1 cellular context compared by ENCODE assay signal in the genomic region with DNA sequence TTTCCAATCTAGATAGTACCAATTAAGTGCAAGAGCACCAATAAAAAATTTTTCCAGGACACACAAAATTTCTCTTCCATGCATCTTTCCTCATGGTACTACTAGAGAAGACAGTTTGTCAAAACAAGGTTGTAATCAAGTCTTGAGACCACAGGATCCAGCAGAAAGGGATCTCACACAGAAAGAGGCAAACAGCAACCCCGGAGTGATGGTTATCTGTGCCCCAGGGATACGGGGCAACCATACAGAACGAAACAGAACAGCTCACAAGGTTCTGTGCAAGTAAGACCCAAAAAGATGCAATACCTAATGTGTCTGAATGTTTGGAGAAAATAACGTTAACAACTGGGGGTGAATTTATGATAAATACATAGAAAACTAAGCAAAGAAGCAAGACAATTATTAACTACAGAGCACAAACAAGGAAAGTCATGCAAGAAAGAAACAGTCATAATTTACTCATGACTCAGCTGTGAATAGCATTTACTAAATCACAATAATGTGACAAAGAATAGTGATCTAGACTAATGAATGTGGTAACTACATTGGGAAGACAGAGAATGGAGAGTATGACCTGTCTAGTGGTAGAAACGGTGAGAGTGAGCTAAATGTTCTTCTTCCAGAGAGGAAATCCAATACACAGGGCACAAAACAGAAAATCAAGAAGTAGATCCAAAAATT.
TF ChIP-seq lines count a peak whose summit lies in the region.

No MANE protein-coding gene starts in this region.

TF ChIP-seq in WTC11, 78 proteins besides CTCF, POLR2A, EP300 and RAD21 (continued from another document):
- TF ChIP-seq, protein P1, sequence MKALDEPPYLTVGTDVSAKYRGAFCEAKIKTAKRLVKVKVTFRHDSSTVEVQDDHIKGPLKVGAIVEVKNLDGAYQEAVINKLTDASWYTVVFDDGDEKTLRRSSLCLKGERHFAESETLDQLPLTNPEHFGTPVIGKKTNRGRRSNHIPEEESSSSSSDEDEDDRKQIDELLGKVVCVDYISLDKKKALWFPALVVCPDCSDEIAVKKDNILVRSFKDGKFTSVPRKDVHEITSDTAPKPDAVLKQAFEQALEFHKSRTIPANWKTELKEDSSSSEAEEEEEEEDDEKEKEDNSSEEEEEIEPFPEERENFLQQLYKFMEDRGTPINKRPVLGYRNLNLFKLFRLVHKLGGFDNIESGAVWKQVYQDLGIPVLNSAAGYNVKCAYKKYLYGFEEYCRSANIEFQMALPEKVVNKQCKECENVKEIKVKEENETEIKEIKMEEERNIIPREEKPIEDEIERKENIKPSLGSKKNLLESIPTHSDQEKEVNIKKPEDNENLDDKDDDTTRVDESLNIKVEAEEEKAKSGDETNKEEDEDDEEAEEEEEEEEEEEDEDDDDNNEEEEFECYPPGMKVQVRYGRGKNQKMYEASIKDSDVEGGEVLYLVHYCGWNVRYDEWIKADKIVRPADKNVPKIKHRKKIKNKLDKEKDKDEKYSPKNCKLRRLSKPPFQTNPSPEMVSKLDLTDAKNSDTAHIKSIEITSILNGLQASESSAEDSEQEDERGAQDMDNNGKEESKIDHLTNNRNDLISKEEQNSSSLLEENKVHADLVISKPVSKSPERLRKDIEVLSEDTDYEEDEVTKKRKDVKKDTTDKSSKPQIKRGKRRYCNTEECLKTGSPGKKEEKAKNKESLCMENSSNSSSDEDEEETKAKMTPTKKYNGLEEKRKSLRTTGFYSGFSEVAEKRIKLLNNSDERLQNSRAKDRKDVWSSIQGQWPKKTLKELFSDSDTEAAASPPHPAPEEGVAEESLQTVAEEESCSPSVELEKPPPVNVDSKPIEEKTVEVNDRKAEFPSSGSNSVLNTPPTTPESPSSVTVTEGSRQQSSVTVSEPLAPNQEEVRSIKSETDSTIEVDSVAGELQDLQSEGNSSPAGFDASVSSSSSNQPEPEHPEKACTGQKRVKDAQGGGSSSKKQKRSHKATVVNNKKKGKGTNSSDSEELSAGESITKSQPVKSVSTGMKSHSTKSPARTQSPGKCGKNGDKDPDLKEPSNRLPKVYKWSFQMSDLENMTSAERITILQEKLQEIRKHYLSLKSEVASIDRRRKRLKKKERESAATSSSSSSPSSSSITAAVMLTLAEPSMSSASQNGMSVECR (CRISPR knock-in tag; IDR thresholded peaks at IDR 0.05; ENCODE audit: borderline replicate concordance) = no peak
- TF ChIP-seq NFE2L1 (CRISPR knock-in tag; IDR thresholded peaks at IDR 0.05) (no peak), GRHL2 (CRISPR knock-in tag; IDR thresholded peaks at IDR 0.05; ENCODE audit: insufficient replicate concordance, severe bottlenecking) (no peak), SP1 (CRISPR knock-in tag; conservative IDR thresholded peaks at IDR 0.05) (no peak), MXD4 (CRISPR knock-in tag; IDR thresholded peaks at IDR 0.05; ENCODE audit: borderline replicate concordance) (no peak), TCF7 (CRISPR knock-in tag; IDR thresholded peaks at IDR 0.05; ENCODE audit: low read depth) (no peak), SMAD4 (CRISPR knock-in tag; IDR thresholded peaks at IDR 0.05) (no peak), RORB (CRISPR knock-in tag; IDR thresholded peaks at IDR 0.05) (no peak), CREB1 (CRISPR knock-in tag; IDR thresholded peaks at IDR 0.05) (no peak)
- TF ChIP-seq, protein P2, sequence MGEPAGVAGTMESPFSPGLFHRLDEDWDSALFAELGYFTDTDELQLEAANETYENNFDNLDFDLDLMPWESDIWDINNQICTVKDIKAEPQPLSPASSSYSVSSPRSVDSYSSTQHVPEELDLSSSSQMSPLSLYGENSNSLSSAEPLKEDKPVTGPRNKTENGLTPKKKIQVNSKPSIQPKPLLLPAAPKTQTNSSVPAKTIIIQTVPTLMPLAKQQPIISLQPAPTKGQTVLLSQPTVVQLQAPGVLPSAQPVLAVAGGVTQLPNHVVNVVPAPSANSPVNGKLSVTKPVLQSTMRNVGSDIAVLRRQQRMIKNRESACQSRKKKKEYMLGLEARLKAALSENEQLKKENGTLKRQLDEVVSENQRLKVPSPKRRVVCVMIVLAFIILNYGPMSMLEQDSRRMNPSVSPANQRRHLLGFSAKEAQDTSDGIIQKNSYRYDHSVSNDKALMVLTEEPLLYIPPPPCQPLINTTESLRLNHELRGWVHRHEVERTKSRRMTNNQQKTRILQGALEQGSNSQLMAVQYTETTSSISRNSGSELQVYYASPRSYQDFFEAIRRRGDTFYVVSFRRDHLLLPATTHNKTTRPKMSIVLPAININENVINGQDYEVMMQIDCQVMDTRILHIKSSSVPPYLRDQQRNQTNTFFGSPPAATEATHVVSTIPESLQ (CRISPR knock-in tag; IDR thresholded peaks at IDR 0.05) = no peak
- TF ChIP-seq, protein P3, sequence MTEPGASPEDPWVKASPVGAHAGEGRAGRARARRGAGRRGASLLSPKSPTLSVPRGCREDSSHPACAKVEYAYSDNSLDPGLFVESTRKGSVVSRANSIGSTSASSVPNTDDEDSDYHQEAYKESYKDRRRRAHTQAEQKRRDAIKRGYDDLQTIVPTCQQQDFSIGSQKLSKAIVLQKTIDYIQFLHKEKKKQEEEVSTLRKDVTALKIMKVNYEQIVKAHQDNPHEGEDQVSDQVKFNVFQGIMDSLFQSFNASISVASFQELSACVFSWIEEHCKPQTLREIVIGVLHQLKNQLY (CRISPR knock-in tag; IDR thresholded peaks at IDR 0.05) = no peak
- TF ChIP-seq, protein P4, sequence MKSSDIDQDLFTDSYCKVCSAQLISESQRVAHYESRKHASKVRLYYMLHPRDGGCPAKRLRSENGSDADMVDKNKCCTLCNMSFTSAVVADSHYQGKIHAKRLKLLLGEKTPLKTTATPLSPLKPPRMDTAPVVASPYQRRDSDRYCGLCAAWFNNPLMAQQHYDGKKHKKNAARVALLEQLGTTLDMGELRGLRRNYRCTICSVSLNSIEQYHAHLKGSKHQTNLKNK (CRISPR knock-in tag; IDR thresholded peaks at IDR 0.05) = no peak
- TF ChIP-seq, protein P5, sequence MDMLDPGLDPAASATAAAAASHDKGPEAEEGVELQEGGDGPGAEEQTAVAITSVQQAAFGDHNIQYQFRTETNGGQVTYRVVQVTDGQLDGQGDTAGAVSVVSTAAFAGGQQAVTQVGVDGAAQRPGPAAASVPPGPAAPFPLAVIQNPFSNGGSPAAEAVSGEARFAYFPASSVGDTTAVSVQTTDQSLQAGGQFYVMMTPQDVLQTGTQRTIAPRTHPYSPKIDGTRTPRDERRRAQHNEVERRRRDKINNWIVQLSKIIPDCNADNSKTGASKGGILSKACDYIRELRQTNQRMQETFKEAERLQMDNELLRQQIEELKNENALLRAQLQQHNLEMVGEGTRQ (CRISPR knock-in tag; IDR thresholded peaks at IDR 0.05) = no peak
